6 cellular contexts compared by ENCODE assay signal in the genomic region with DNA sequence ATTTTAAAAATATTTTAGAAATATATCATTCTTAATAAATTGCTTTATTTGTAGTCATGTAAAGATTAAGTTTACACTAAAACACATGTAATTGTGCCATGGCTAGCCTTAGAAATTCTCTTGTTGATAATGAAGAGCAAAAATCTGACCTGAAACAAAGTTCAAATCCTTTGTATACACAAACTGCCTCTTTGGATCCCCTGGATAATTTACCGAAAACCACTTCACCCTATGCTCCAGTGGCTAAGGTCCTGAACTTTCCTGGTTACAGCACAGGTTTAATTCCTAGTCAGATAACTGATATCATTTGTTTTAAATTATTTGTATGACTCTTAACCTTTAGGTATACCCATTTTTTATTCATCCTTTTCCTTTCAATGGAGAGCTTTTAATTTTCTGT.
"Had no signal": no experiment of that assay in that cellular context is flagged by ENCODE, and none has a peak within 500 bp of the region (broad histone marks: within the 10 kb centered on the region; RNA-seq: fewer than 3 reads in every experiment).

No MANE protein-coding gene starts in this region.

- H3K27ac ChIP-seq: HL-60 had no signal

- ATAC-seq: K562 had no signal

- FAIRE-seq: HTR-8/SVneo, K562 had no signal

- DNase-seq: IMR-90, KBM-7, KG1 had no signal

- H3K4me3 ChIP-seq: K562 had no signal
